In genomic region chr22:17988800-17989513, GRCh38 we compare ENCODE assay signal across 16 cellular contexts. TPM values are rescaled to one million over a fixed set of nuclear protein-coding genes. Genes with fewer than 3 reads are reported as not detected.
DNase-seq lines count a peak whose midpoint lies in the region; ATAC-seq and TF ChIP-seq lines count a peak whose summit lies in the region.
"Had no signal": no experiment of that assay in that cellular context is flagged by ENCODE, and none has a peak within 500 bp of the region (broad histone marks: within the 10 kb centered on the region; RNA-seq: fewer than 3 reads in every experiment).

No MANE protein-coding gene starts in this region.

- H3K9me3 ChIP-seq in left ventricle myocardium inferior (replicated peaks), result no peaks in the 10 kb centered on the region
- H3K9me3 ChIP-seq in psoas muscle, result no peaks in the 10 kb centered on the region
- H3K9me3 ChIP-seq: gastrocnemius medialis, Peyer's patch, spleen, tibial artery had no signal

- 92 to 95% (median 93%) methylated on average over 16 of the region's 16 CpGs for WGBS in psoas muscle, 3 donors

- ATAC-seq in WTC11, result peak; percentile 40; the same call in 1 of the 2 replicates
- ATAC-seq in stimulated activated naive B cell treated with anti-CD40 and anti-IgM and Interleukin-4, amounts not matched to agents 10 μg/mL and 1 μg/mL and 100 μg/mL, for 72 hours (replicated peaks), result no peak
- ATAC-seq in psoas muscle, result no peak
- ATAC-seq in GM19452 (IDR thresholded peaks at IDR 0.05; ENCODE audit: unreplicated experiment), result no peak
- ATAC-seq: gastrocnemius medialis; natural killer cell treated with Interleukin-12 subunit alpha and Interleukin-12 subunit beta and Interleukin-15 and Interleukin-18, amount 100 ng/mL, for 72 hours had no signal

- CTCF ChIA-PET in activated CD4-positive, alpha-beta memory T cell treated with anti-CD3 and anti-CD28 coated beads for 36 hours (lab: Charles Lee), result interaction anchor here (0.7 kb wide), 1 partner anchor 36 kb away, joined by 3 read pairs; the partner anchor contains the start of gene MICAL3
- CTCF ChIA-PET in activated CD4-positive, alpha-beta memory T cell treated with anti-CD3 and anti-CD28 coated beads, Interleukin-2, amount 10 ng/mL, durations not matched to agents 7 days and 5 days (lab: Charles Lee), result no interaction called here
- CTCF ChIA-PET in WTC11 (lab: Charles Lee), result interaction anchor here (1.3 to 2.0 kb wide), 3 partner anchors 11 to 100 kb away, joined by 4 to 6 read pairs (median 6); no protein-coding TSS in a partner anchor

- H3K4me3 ChIP-seq in left ventricle myocardium inferior (no peak overlapping the region), psoas muscle (no peak overlapping the region)
- H3K4me3 ChIP-seq: gastrocnemius medialis, Peyer's patch, spleen, tibial artery had no signal

- TF ChIP-seq CTCF in WTC11 (IDR thresholded peaks at IDR 0.05), result no peak
- no peak for TF ChIP-seq CTCF in left ventricle myocardium inferior (IDR thresholded peaks at IDR 0.05; ENCODE audit: borderline replicate concordance)
- TF ChIP-seq CTCF in psoas muscle (IDR thresholded peaks at IDR 0.05), result no peak

- peak overlapping the region; percentile 50 for H3K27ac ChIP-seq in left ventricle myocardium inferior (replicated peaks)
- no peak overlapping the region for H3K27ac ChIP-seq in psoas muscle
- H3K27ac ChIP-seq: gastrocnemius medialis, Peyer's patch, tibial artery had no signal

- no peaks in the 10 kb centered on the region for H3K36me3 Mint-ChIP-seq in activated CD4-positive, alpha-beta memory T cell treated with anti-CD3 and anti-CD28 coated beads for 36 hours
- H3K36me3 Mint-ChIP-seq in activated CD4-positive, alpha-beta memory T cell treated with anti-CD3 and anti-CD28 coated beads, Interleukin-2, amount 10 ng/mL, durations not matched to agents 7 days and 5 days (ENCODE audit: low read depth), result no peaks in the 10 kb centered on the region
- no peaks in the 10 kb centered on the region for H3K36me3 Mint-ChIP-seq in WTC11
- H3K36me3 Mint-ChIP-seq in stimulated activated naive B cell treated with anti-CD40 and anti-IgM and Interleukin-4, amounts not matched to agents 10 μg/mL and 1 μg/mL and 100 μg/mL, for 72 hours, result peaks cover 11 to 45% of the 10 kb centered on the region in 2 donors
- H3K36me3 Mint-ChIP-seq: activated naive CD8-positive, alpha-beta T cell; natural killer cell treated with Interleukin-12 subunit alpha and Interleukin-12 subunit beta and Interleukin-15 and Interleukin-18, amount 100 ng/mL, for 72 hours had no signal

- peaks cover 85% of the 10 kb centered on the region for H3K4me1 ChIP-seq in left ventricle myocardium inferior
- H3K4me1 ChIP-seq in psoas muscle, result peaks cover 31% of the 10 kb centered on the region

- intact Hi-C loops in activated CD4-positive, alpha-beta memory T cell treated with anti-CD3 and anti-CD28 coated beads for 36 hours (cut with micrococcal nuclease), result no loop called here
- intact Hi-C loops in left ventricle myocardium inferior (cut with micrococcal nuclease) (no loop called here), psoas muscle (cut with DNase I) (no loop called here)

- peak overlapping the region; percentile 4 for H3K27ac Mint-ChIP-seq in activated CD4-positive, alpha-beta memory T cell treated with anti-CD3 and anti-CD28 coated beads for 36 hours
- no peak overlapping the region for H3K27ac Mint-ChIP-seq in activated CD4-positive, alpha-beta memory T cell treated with anti-CD3 and anti-CD28 coated beads, Interleukin-2, amount 10 ng/mL, durations not matched to agents 7 days and 5 days
- peak overlapping the region; percentile 39 for H3K27ac Mint-ChIP-seq in WTC11
- H3K27ac Mint-ChIP-seq in stimulated activated naive B cell treated with anti-CD40 and anti-IgM and Interleukin-4, amounts not matched to agents 10 μg/mL and 1 μg/mL and 100 μg/mL, for 72 hours, result peak overlapping the region; percentile 92
- H3K27ac Mint-ChIP-seq: activated naive CD8-positive, alpha-beta T cell; natural killer cell treated with Interleukin-12 subunit alpha and Interleukin-12 subunit beta and Interleukin-15 and Interleukin-18, amount 100 ng/mL, for 72 hours had no signal

- H3K4me1 Mint-ChIP-seq in activated CD4-positive, alpha-beta memory T cell treated with anti-CD3 and anti-CD28 coated beads for 36 hours (ENCODE audit: low read depth), result peaks cover 27% of the 10 kb centered on the region
- H3K4me1 Mint-ChIP-seq in activated CD4-positive, alpha-beta memory T cell treated with anti-CD3 and anti-CD28 coated beads, Interleukin-2, amount 10 ng/mL, durations not matched to agents 7 days and 5 days, result peaks cover 26% of the 10 kb centered on the region
- peaks cover 46% of the 10 kb centered on the region for H3K4me1 Mint-ChIP-seq in WTC11
- peaks cover 76 to 92% of the 10 kb centered on the region in 2 donors for H3K4me1 Mint-ChIP-seq in stimulated activated naive B cell treated with anti-CD40 and anti-IgM and Interleukin-4, amounts not matched to agents 10 μg/mL and 1 μg/mL and 100 μg/mL, for 72 hours

- H3K27me3 ChIP-seq in left ventricle myocardium inferior (ENCODE audit: low read depth), result no peaks in the 10 kb centered on the region
- H3K27me3 ChIP-seq in psoas muscle (ENCODE audit: insufficient read depth in 3 of 3, low read length in 2 of 3), result no peaks in the 10 kb centered on the region
- H3K27me3 ChIP-seq: gastrocnemius medialis, Peyer's patch, spleen, tibial artery had no signal

- H3K36me3 ChIP-seq in left ventricle myocardium inferior, result no peaks in the 10 kb centered on the region
- no peaks in the 10 kb centered on the region for H3K36me3 ChIP-seq in psoas muscle (ENCODE audit: insufficient read depth in 1 of 2, low read depth in 1 of 2)
- H3K36me3 ChIP-seq: gastrocnemius medialis, Peyer's patch, spleen, tibial artery had no signal

- no peak overlapping the region for H3K4me3 Mint-ChIP-seq in activated CD4-positive, alpha-beta memory T cell treated with anti-CD3 and anti-CD28 coated beads for 36 hours
- no peak overlapping the region for H3K4me3 Mint-ChIP-seq in activated CD4-positive, alpha-beta memory T cell treated with anti-CD3 and anti-CD28 coated beads, Interleukin-2, amount 10 ng/mL, durations not matched to agents 7 days and 5 days
- H3K4me3 Mint-ChIP-seq in WTC11, result no peak overlapping the region
- H3K4me3 Mint-ChIP-seq in stimulated activated naive B cell treated with anti-CD40 and anti-IgM and Interleukin-4, amounts not matched to agents 10 μg/mL and 1 μg/mL and 100 μg/mL, for 72 hours, result peak overlapping the region in 1 of 2 donors; percentile 18
- H3K4me3 Mint-ChIP-seq: activated naive CD8-positive, alpha-beta T cell; natural killer cell treated with Interleukin-12 subunit alpha and Interleukin-12 subunit beta and Interleukin-15 and Interleukin-18, amount 100 ng/mL, for 72 hours had no signal

- no peaks in the 10 kb centered on the region for H3K9me3 Mint-ChIP-seq in activated CD4-positive, alpha-beta memory T cell treated with anti-CD3 and anti-CD28 coated beads for 36 hours
- no peaks in the 10 kb centered on the region for H3K9me3 Mint-ChIP-seq in activated CD4-positive, alpha-beta memory T cell treated with anti-CD3 and anti-CD28 coated beads, Interleukin-2, amount 10 ng/mL, durations not matched to agents 7 days and 5 days
- no peaks in the 10 kb centered on the region for H3K9me3 Mint-ChIP-seq in WTC11
- no peaks in the 10 kb centered on the region for H3K9me3 Mint-ChIP-seq in stimulated activated naive B cell treated with anti-CD40 and anti-IgM and Interleukin-4, amounts not matched to agents 10 μg/mL and 1 μg/mL and 100 μg/mL, for 72 hours
- H3K9me3 Mint-ChIP-seq: natural killer cell treated with Interleukin-12 subunit alpha and Interleukin-12 subunit beta and Interleukin-15 and Interleukin-18, amount 100 ng/mL, for 72 hours had no signal

- POLR2A ChIA-PET in activated CD4-positive, alpha-beta memory T cell treated with anti-CD3 and anti-CD28 coated beads for 36 hours (lab: Charles Lee), result interaction anchor here (0.6 kb wide), 1 partner anchor 58 kb away, joined by 3 read pairs; no protein-coding TSS in a partner anchor
- POLR2A ChIA-PET in activated CD4-positive, alpha-beta memory T cell treated with anti-CD3 and anti-CD28 coated beads, Interleukin-2, amount 10 ng/mL, durations not matched to agents 7 days and 5 days (lab: Charles Lee), result interaction anchor here (1.7 kb wide), 1 partner anchor 11 kb away, joined by 5 read pairs; no protein-coding TSS in a partner anchor
- POLR2A ChIA-PET in WTC11 (lab: Charles Lee), result no interaction called here

- DNase-seq in activated CD4-positive, alpha-beta memory T cell treated with anti-CD3 and anti-CD28 coated beads for 36 hours, result no peak
- no peak for DNase-seq in activated CD4-positive, alpha-beta memory T cell treated with anti-CD3 and anti-CD28 coated beads, Interleukin-2, amount 10 ng/mL, durations not matched to agents 7 days and 5 days
- DNase-seq in WTC11 (ENCODE audit: low spot score), result no peak
- DNase-seq in left ventricle myocardium inferior, result no peak
- DNase-seq in stimulated activated naive B cell treated with anti-CD40 and anti-IgM and Interleukin-4, amounts not matched to agents 10 μg/mL and 1 μg/mL and 100 μg/mL, for 72 hours, result no peak
- DNase-seq in GDM1 (lab: John Stamatoyannopoulos, UW), result no peak
- no peak for DNase-seq in psoas muscle
- DNase-seq: activated CD8-positive, alpha-beta memory T cell treated with anti-CD3 and anti-CD28 coated beads for 24 hours; gastrocnemius medialis; Peyer's patch; T1000; tibial artery had no signal

- no peaks in the 10 kb centered on the region for H3K27me3 Mint-ChIP-seq in activated CD4-positive, alpha-beta memory T cell treated with anti-CD3 and anti-CD28 coated beads for 36 hours
- H3K27me3 Mint-ChIP-seq in activated CD4-positive, alpha-beta memory T cell treated with anti-CD3 and anti-CD28 coated beads, Interleukin-2, amount 10 ng/mL, durations not matched to agents 7 days and 5 days, result no peaks in the 10 kb centered on the region
- no peaks in the 10 kb centered on the region for H3K27me3 Mint-ChIP-seq in WTC11 (ENCODE audit: low read depth)
- H3K27me3 Mint-ChIP-seq in stimulated activated naive B cell treated with anti-CD40 and anti-IgM and Interleukin-4, amounts not matched to agents 10 μg/mL and 1 μg/mL and 100 μg/mL, for 72 hours, result no peaks in the 10 kb centered on the region
- H3K27me3 Mint-ChIP-seq: activated naive CD8-positive, alpha-beta T cell; natural killer cell treated with Interleukin-12 subunit alpha and Interleukin-12 subunit beta and Interleukin-15 and Interleukin-18, amount 100 ng/mL, for 72 hours had no signal

RNA-seq across cellular contexts. Expression of gene MICAL3, which starts 35.4 kb away (rescaled TPM):
- 10 to 100 TPM; 29.7 to 37.2 TPM for total RNA-seq in activated CD4-positive, alpha-beta memory T cell treated with anti-CD3 and anti-CD28 coated beads for 36 hours
- 10 to 100 TPM; 30.3 to 31.4 TPM for total RNA-seq in activated CD4-positive, alpha-beta memory T cell treated with anti-CD3 and anti-CD28 coated beads, Interleukin-2, amount 10 ng/mL, durations not matched to agents 7 days and 5 days
- total RNA-seq in WTC11 (2021) (35.6 to 41.2 TPM (median 38.8 TPM) in 3 replicates), left ventricle myocardium inferior (92.5 TPM), psoas muscle (10 to 100 TPM; 15.5 to 38.3 (median 27.1) TPM)
- polyA plus RNA-seq in psoas muscle, result 1 to 10 TPM; 2.1 to 6.9 (median 3.5) TPM
